In genomic region chr2:20606198-20606597, GRCh38 we compare ENCODE assay signal across 24 cellular contexts.
"Had no signal": no experiment of that assay in that cellular context is flagged by ENCODE, and none has a peak within 500 bp of the region (broad histone marks: within the 10 kb centered on the region; RNA-seq: fewer than 3 reads in every experiment).

No MANE protein-coding gene starts in this region.

- H3K4me3 Mint-ChIP-seq: activated B cell treated with CpG ODN at 0.5 μM for 24 hours; activated CD4-positive, alpha-beta memory T cell treated with anti-CD3 and anti-CD28 coated beads for 36 hours; activated CD4-positive, alpha-beta T cell treated with anti-CD3 and anti-CD28 coated beads, Interleukin-2, amount 10 ng/mL, durations not matched to agents 24 days and 14 days; activated naive CD8-positive, alpha-beta T cell treated with anti-CD3 and anti-CD28 coated beads for 36 hours; activated T-cell treated with anti-CD3 and anti-CD28 coated beads, Interleukin-2, amount 50 U/mL, for 4 hours; T-helper 17 cell had no signal

- H3K4me3 ChIP-seq: SJSA1 had no signal

- H3K4me1 Mint-ChIP-seq: activated B cell treated with CpG ODN at 0.5 μM for 24 hours; activated CD4-positive, alpha-beta T cell treated with anti-CD3 and anti-CD28 coated beads, Interleukin-2, amount 10 ng/mL, durations not matched to agents 24 days and 14 days; activated naive CD8-positive, alpha-beta T cell treated with anti-CD3 and anti-CD28 coated beads for 36 hours had no signal

- ATAC-seq: activated T-cell treated with anti-CD3 and anti-CD28 coated beads, Interleukin-2, amount 50 U/mL, for 4 hours; SK-N-SH treated with all-trans-retinoic acid at 6 μM for 48 hours; T-helper 17 cell had no signal

- H3K27ac Mint-ChIP-seq: activated B cell treated with CpG ODN at 0.5 μM for 24 hours; activated CD4-positive, alpha-beta memory T cell treated with anti-CD3 and anti-CD28 coated beads for 36 hours; activated CD4-positive, alpha-beta T cell treated with anti-CD3 and anti-CD28 coated beads, Interleukin-2, amount 10 ng/mL, durations not matched to agents 24 days and 14 days; activated naive CD8-positive, alpha-beta T cell treated with anti-CD3 and anti-CD28 coated beads for 36 hours had no signal

- H3K27ac ChIP-seq: brain microvascular endothelial cell, SJSA1 had no signal

- H3K27me3 Mint-ChIP-seq: activated B cell treated with CpG ODN at 0.5 μM for 24 hours; activated CD4-positive, alpha-beta memory T cell treated with anti-CD3 and anti-CD28 coated beads for 36 hours; activated naive CD8-positive, alpha-beta T cell treated with anti-CD3 and anti-CD28 coated beads for 36 hours; T-helper 17 cell had no signal

- DNase-seq: activated B cell treated with CpG ODN at 0.5 μM for 24 hours; activated CD4-positive, alpha-beta memory T cell treated with anti-CD3 and anti-CD28 coated beads for 36 hours; activated CD4-positive, alpha-beta T cell treated with anti-CD3 and anti-CD28 coated beads for 1 hour; activated CD4-positive, alpha-beta T cell treated with anti-CD3 and anti-CD28 coated beads, Interleukin-2, amount 10 ng/mL, durations not matched to agents 24 days and 14 days; activated CD8-positive, alpha-beta memory T cell treated with anti-CD3 and anti-CD28 coated beads for 24 hours; activated effector memory CD4-positive, alpha-beta T cell treated with anti-CD3 and anti-CD28 coated beads, Interleukin-2, amount 50 U/mL, for 16 hours; activated naive CD4-positive, alpha-beta T cell treated with Interleukin-2 at 50 U/mL for 16 hours; activated naive CD8-positive, alpha-beta T cell treated with anti-CD3 and anti-CD28 coated beads for 36 hours; activated T-cell treated with anti-CD3 and anti-CD28 coated beads, Interleukin-2, amount 50 U/mL, for 4 hours; brain microvascular endothelial cell; IMR-90; KG1; NCI-H1092; NCI-H1417; NCI-H1930; NCI-H2107; NCI-H2171 treated with DMSO at 0.1 percent for 48 hours; NCI-H226; NCI-H526; NCI-H774; T-helper 17 cell; T-helper 9 cell had no signal

- H3K9me3 ChIP-seq: SJSA1 had no signal

- H3K27me3 ChIP-seq: brain microvascular endothelial cell, SJSA1 had no signal

- H3K36me3 ChIP-seq: brain microvascular endothelial cell, SJSA1 had no signal
